Comparison of ENCODE assay signal across 10 cellular contexts in genomic region chr1:29974345-29974744, GRCh38.
DNase-seq lines count a peak whose midpoint lies in the region; ATAC-seq, FAIRE-seq and TF ChIP-seq lines count a peak whose summit lies in the region.
"Had no signal": no experiment of that assay in that cellular context is flagged by ENCODE, and none has a peak within 500 bp of the region (broad histone marks: within the 10 kb centered on the region; RNA-seq: fewer than 3 reads in every experiment).

No MANE protein-coding gene starts in this region.

- H3K36me3 Mint-ChIP-seq in astrocyte (ENCODE audit: low read depth, unreplicated experiment), result no peaks in the 10 kb centered on the region

- H3K4me1 ChIP-seq in astrocyte (ENCODE audit: insufficient read depth, low read length), result peaks cover 26% of the 10 kb centered on the region
- H3K4me1 ChIP-seq: right atrium auricular region had no signal

- peak; percentile 93 for FAIRE-seq in astrocyte (lab: Jason Lieb, UNC)

- DNase-seq in AG08396 (ENCODE audit: low spot score), result peak; percentile 69
- DNase-seq in HK-2 (ENCODE audit: unreplicated experiment), result peak; percentile 45
- DNase-seq in astrocyte (ENCODE audit: low read depth), result peak; percentile 96
- DNase-seq in iris pigment epithelial cell (ENCODE audit: low read depth), result peak; percentile 81
- DNase-seq in NCI-H1105 (lab: John Stamatoyannopoulos, UW), result no peak
- DNase-seq in KG1 (lab: John Stamatoyannopoulos, UW), result no peak
- no peak for DNase-seq in NCI-H2081 (lab: John Stamatoyannopoulos, UW)
- DNase-seq: activated T-cell treated with anti-CD3 and anti-CD28 coated beads, Interleukin-2, amount 50 U/mL, for 48 hours had no signal

- no peak overlapping the region for H2AFZ ChIP-seq in astrocyte (ENCODE audit: low read depth, low read length)

- H3K4me3 ChIP-seq in astrocyte (ENCODE audit: insufficient read depth, low read depth, low read length), result no peak overlapping the region
- H3K4me3 ChIP-seq: right atrium auricular region had no signal

- H3K4me2 ChIP-seq in astrocyte (ENCODE audit: low read length), result peak overlapping the region; percentile 65

- TF ChIP-seq CTCF in astrocyte (IDR thresholded peaks at IDR 0.05; ENCODE audit: insufficient read depth, low read depth, low read length), result no peak

- peak overlapping the region; percentile 99 for H3K27ac Mint-ChIP-seq in astrocyte (ENCODE audit: unreplicated experiment)

- no peaks in the 10 kb centered on the region for H3K79me2 ChIP-seq in astrocyte (ENCODE audit: insufficient read depth, low read length)

- peaks cover 7% of the 10 kb centered on the region for H3K9me3 Mint-ChIP-seq in astrocyte (ENCODE audit: unreplicated experiment)

- peaks cover 35% of the 10 kb centered on the region for H3K4me1 Mint-ChIP-seq in astrocyte (ENCODE audit: low read depth, unreplicated experiment)

- H3K27ac ChIP-seq in astrocyte (ENCODE audit: low read depth, low read length), result peak overlapping the region; percentile 84
- H3K27ac ChIP-seq: right atrium auricular region had no signal

- peak overlapping the region; percentile 34 for H3K4me3 Mint-ChIP-seq in astrocyte (ENCODE audit: unreplicated experiment)

- no peaks in the 10 kb centered on the region for H3K27me3 ChIP-seq in astrocyte (ENCODE audit: insufficient read depth, low read length)
- H3K27me3 ChIP-seq: right atrium auricular region had no signal

- ATAC-seq in GM19328 (IDR thresholded peaks at IDR 0.05; ENCODE audit: unreplicated experiment), result no peak

- H3K9me3 ChIP-seq in astrocyte (ENCODE audit: insufficient read depth, low read depth, low read length), result no peaks in the 10 kb centered on the region

- peak overlapping the region; percentile 11 for H3K9ac ChIP-seq in astrocyte (ENCODE audit: low read length)

- no peaks in the 10 kb centered on the region for H3K36me3 ChIP-seq in astrocyte (ENCODE audit: insufficient read depth, low read length)
- H3K36me3 ChIP-seq: right atrium auricular region had no signal

- H3K27me3 Mint-ChIP-seq in astrocyte (ENCODE audit: low read depth, unreplicated experiment), result no peaks in the 10 kb centered on the region

- H4K20me1 ChIP-seq in astrocyte (ENCODE audit: insufficient read depth, low read length), result no peaks in the 10 kb centered on the region

Comparison
In these comparisons a context has a peak if more than half of its experiments do, and no peak if none do; other contexts are left out.
1. DNase-seq: peak in AG08396 (single experiment), HK-2 (single experiment), astrocyte (single experiment) and iris pigment epithelial cell (single experiment); none in NCI-H1105 (single experiment), KG1 (single experiment) and NCI-H2081 (0 of 2).